ENCODE assay signal across 15 cellular contexts in genomic region chr20:58712116-58712822, GRCh38. TPM values are rescaled to one million over a fixed set of nuclear protein-coding genes. Genes with fewer than 3 reads are reported as not detected.
A peak's percentile ranks its signal among the peaks of the same experiment; 100 is the strongest.
DNase-seq lines count a peak whose midpoint lies in the region; ATAC-seq, FAIRE-seq and TF ChIP-seq lines count a peak whose summit lies in the region.
"Had no signal": no experiment of that assay in that cellular context is flagged by ENCODE, and none has a peak within 500 bp of the region (broad histone marks: within the 10 kb centered on the region; RNA-seq: fewer than 3 reads in every experiment).

No MANE protein-coding gene starts in this region.

- H3K27me3 ChIP-seq in MG63, result no peaks in the 10 kb centered on the region
- H3K27me3 ChIP-seq: tibial nerve had no signal

- H3K4me1 Mint-ChIP-seq in activated CD8-positive, alpha-beta T cell treated with anti-CD3 and anti-CD28 coated beads, Interleukin-2, amount 10 ng/mL, durations not matched to agents 7 days and 5 days (ENCODE audit: low read depth), result no peaks in the 10 kb centered on the region
- no peaks in the 10 kb centered on the region for H3K4me1 Mint-ChIP-seq in activated CD8-positive, alpha-beta T cell treated with anti-CD3 and anti-CD28 coated beads for 36 hours (ENCODE audit: low read depth)

- H3K27me3 Mint-ChIP-seq in activated CD8-positive, alpha-beta T cell treated with anti-CD3 and anti-CD28 coated beads, Interleukin-2, amount 10 ng/mL, durations not matched to agents 7 days and 5 days (ENCODE audit: low read depth), result no peaks in the 10 kb centered on the region
- H3K27me3 Mint-ChIP-seq in activated CD8-positive, alpha-beta T cell treated with anti-CD3 and anti-CD28 coated beads for 36 hours, result no peaks in the 10 kb centered on the region
- H3K27me3 Mint-ChIP-seq: naive thymus-derived CD8-positive, alpha-beta T cell had no signal

- H3K36me3 Mint-ChIP-seq in activated CD8-positive, alpha-beta T cell treated with anti-CD3 and anti-CD28 coated beads, Interleukin-2, amount 10 ng/mL, durations not matched to agents 7 days and 5 days (ENCODE audit: low read depth), result no peaks in the 10 kb centered on the region
- H3K36me3 Mint-ChIP-seq in activated CD8-positive, alpha-beta T cell treated with anti-CD3 and anti-CD28 coated beads for 36 hours (ENCODE audit: low read depth), result no peaks in the 10 kb centered on the region

- no peak for ATAC-seq in activated CD8-positive, alpha-beta T cell treated with anti-CD3 and anti-CD28 coated beads, Interleukin-2, amount 10 ng/mL, durations not matched to agents 7 days and 5 days
- no peak for ATAC-seq in activated CD8-positive, alpha-beta T cell treated with anti-CD3 and anti-CD28 coated beads for 36 hours
- no peak for ATAC-seq in HG03378 (IDR thresholded peaks at IDR 0.05; ENCODE audit: unreplicated experiment)
- ATAC-seq in GM19452 (IDR thresholded peaks at IDR 0.05; ENCODE audit: unreplicated experiment), result no peak
- ATAC-seq: left colon; naive thymus-derived CD8-positive, alpha-beta T cell had no signal

- FAIRE-seq in D721Med (lab: Jason Lieb, UNC), result no peak

- no peaks in the 10 kb centered on the region for H3K36me3 ChIP-seq in MG63

- no peak overlapping the region for H3K4me3 Mint-ChIP-seq in activated CD8-positive, alpha-beta T cell treated with anti-CD3 and anti-CD28 coated beads, Interleukin-2, amount 10 ng/mL, durations not matched to agents 7 days and 5 days
- no peak overlapping the region for H3K4me3 Mint-ChIP-seq in activated CD8-positive, alpha-beta T cell treated with anti-CD3 and anti-CD28 coated beads for 36 hours
- H3K4me3 Mint-ChIP-seq: naive thymus-derived CD8-positive, alpha-beta T cell had no signal

- CTCF ChIA-PET in activated CD8-positive, alpha-beta T cell treated with anti-CD3 and anti-CD28 coated beads, Interleukin-2, amount 10 ng/mL, durations not matched to agents 7 days and 5 days (lab: Charles Lee), result interaction anchor here (1.5 kb wide), 1 partner anchor 9 kb away, joined by 4 read pairs; no protein-coding TSS in a partner anchor
- CTCF ChIA-PET in activated CD8-positive, alpha-beta T cell treated with anti-CD3 and anti-CD28 coated beads for 36 hours (lab: Charles Lee), result no interaction called here

- no peaks in the 10 kb centered on the region for H3K9me3 ChIP-seq in MG63
- H3K9me3 ChIP-seq: Caco-2, tibial nerve had no signal

- DNase-seq in activated CD8-positive, alpha-beta T cell treated with anti-CD3 and anti-CD28 coated beads, Interleukin-2, amount 10 ng/mL, durations not matched to agents 7 days and 5 days, result peak; percentile 14
- DNase-seq in activated CD8-positive, alpha-beta T cell treated with anti-CD3 and anti-CD28 coated beads for 36 hours, result no peak
- DNase-seq in D721Med (ENCODE audit: insufficient read length, low spot score) (peak; percentile 4), ecto neural progenitor cell (ENCODE audit: low spot score) (peak; percentile 38), posterior cingulate gyrus (peak in 6 of 10 donors; percentile 8 to 76 (median 35)), MG63 (no peak)
- DNase-seq: Caco-2, left colon, NCI-H1930, NCI-H69, T-helper 1 cell had no signal

- no peak for TF ChIP-seq CTCF in activated CD8-positive, alpha-beta T cell treated with anti-CD3 and anti-CD28 coated beads for 36 hours (IDR thresholded peaks at IDR 0.05)
- no peak for TF ChIP-seq CTCF in D721Med (IDR thresholded peaks at IDR 0.05; ENCODE audit: insufficient read depth, missing control alignments)

- intact Hi-C loops in activated CD8-positive, alpha-beta T cell treated with anti-CD3 and anti-CD28 coated beads for 36 hours (cut with micrococcal nuclease), result no loop called here
- intact Hi-C loops in posterior cingulate gyrus (cut with DNase I), result no loop called here

- POLR2A ChIA-PET in activated CD8-positive, alpha-beta T cell treated with anti-CD3 and anti-CD28 coated beads, Interleukin-2, amount 10 ng/mL, durations not matched to agents 7 days and 5 days (lab: Charles Lee), result no interaction called here
- POLR2A ChIA-PET in activated CD8-positive, alpha-beta T cell treated with anti-CD3 and anti-CD28 coated beads for 36 hours (lab: Charles Lee), result interaction anchor here (0.6 to 0.9 kb wide), 3 partner anchors 21 to 296 kb away, joined by 3 read pairs; no protein-coding TSS in a partner anchor

- H3K27ac Mint-ChIP-seq in activated CD8-positive, alpha-beta T cell treated with anti-CD3 and anti-CD28 coated beads, Interleukin-2, amount 10 ng/mL, durations not matched to agents 7 days and 5 days, result no peak overlapping the region
- H3K27ac Mint-ChIP-seq in activated CD8-positive, alpha-beta T cell treated with anti-CD3 and anti-CD28 coated beads for 36 hours, result no peak overlapping the region

- no peaks in the 10 kb centered on the region for H3K9me3 Mint-ChIP-seq in activated CD8-positive, alpha-beta T cell treated with anti-CD3 and anti-CD28 coated beads, Interleukin-2, amount 10 ng/mL, durations not matched to agents 7 days and 5 days (ENCODE audit: insufficient read depth)
- no peaks in the 10 kb centered on the region for H3K9me3 Mint-ChIP-seq in activated CD8-positive, alpha-beta T cell treated with anti-CD3 and anti-CD28 coated beads for 36 hours
- H3K9me3 Mint-ChIP-seq: naive thymus-derived CD8-positive, alpha-beta T cell had no signal

- H3K4me3 ChIP-seq in MG63, result no peak overlapping the region
- H3K4me3 ChIP-seq: tibial nerve had no signal

RNA-seq across cellular contexts. Expression of gene NPEPL1, which starts 19.7 kb away (rescaled TPM):
- 10 to 100 TPM; 22.9 to 26.8 TPM for total RNA-seq in activated CD8-positive, alpha-beta T cell treated with anti-CD3 and anti-CD28 coated beads, Interleukin-2, amount 10 ng/mL, durations not matched to agents 7 days and 5 days
- total RNA-seq in activated CD8-positive, alpha-beta T cell treated with anti-CD3 and anti-CD28 coated beads for 36 hours, result 10 to 100 TPM; 15.4 to 17.1 TPM
- 44.7 and 46.2 TPM in 2 replicates for total RNA-seq in MG63 (2014; rRNA removed; shearing (Covaris generic); ENCODE audit: low replicate concordance)

Comparison
In these comparisons a context has a peak if more than half of its experiments do, and no peak if none do; other contexts are left out.
1. DNase-seq: peak in activated CD8-positive, alpha-beta T cell treated with anti-CD3 and anti-CD28 coated beads, Interleukin-2, amount 10 ng/mL, durations not matched to agents 7 days and 5 days (single experiment), D721Med (single experiment), ecto neural progenitor cell (single experiment) and posterior cingulate gyrus (6 of 10); none in activated CD8-positive, alpha-beta T cell treated with anti-CD3 and anti-CD28 coated beads for 36 hours (single experiment) and MG63 (single experiment).